In the genomic region with DNA sequence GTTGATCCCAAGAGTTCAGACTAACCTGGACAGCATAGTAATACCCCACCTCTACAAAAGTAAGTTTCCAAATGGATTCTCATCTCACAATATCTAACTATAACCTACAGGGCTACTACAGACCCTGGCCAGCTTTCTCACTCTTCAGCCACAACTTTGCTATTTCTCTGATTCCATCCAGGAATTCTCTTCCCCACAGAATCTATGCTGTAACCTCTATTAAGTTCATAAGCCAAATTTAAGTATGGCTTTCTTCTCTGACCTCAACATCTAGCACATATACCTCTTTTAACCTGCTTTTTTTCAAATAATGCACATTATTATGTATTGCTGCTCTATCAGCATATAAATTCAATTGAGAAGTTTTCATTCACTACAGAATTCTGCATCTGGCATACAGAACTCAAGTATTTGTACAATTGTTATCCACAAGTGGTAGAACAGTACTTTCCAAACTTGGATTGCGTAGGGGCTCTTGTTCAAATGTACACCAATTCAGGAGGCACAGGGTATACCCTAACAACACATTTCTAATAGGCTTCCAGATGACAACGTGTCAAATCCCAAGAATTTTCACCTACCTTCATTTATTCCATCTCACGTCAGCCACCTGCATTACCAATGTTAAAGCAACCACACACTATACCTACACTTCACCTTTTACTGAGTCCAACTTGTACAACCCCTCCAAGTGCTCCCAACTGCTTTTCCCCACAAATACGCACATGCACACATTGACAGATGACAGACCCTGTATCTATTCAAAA, we compare ENCODE assay signal across 12 cellular contexts. TPM values are rescaled to one million over a fixed set of nuclear protein-coding genes. Genes with fewer than 3 reads are reported as not detected.
DNase-seq lines count a peak whose midpoint lies in the region; ATAC-seq and TF ChIP-seq lines count a peak whose summit lies in the region.
"Had no signal": no experiment of that assay in that cellular context is flagged by ENCODE, and none has a peak within 500 bp of the region (broad histone marks: within the 10 kb centered on the region; RNA-seq: fewer than 3 reads in every experiment).

No MANE protein-coding gene starts in this region.

- peaks cover 8% of the 10 kb centered on the region for H3F3A ChIP-seq in smooth muscle cell (ENCODE audit: low read depth)

- H3K36me3 Mint-ChIP-seq in stimulated activated naive CD8-positive, alpha-beta T cell treated with anti-CD3 and anti-CD28 coated beads, Interleukin-15, Interleukin-2, amounts not matched to agents 100 ng/mL and 50 ng/mL, for 24 hours (ENCODE audit: low read depth): peaks cover 70% of the 10 kb centered on the region
- H3K36me3 Mint-ChIP-seq in activated naive CD8-positive, alpha-beta T cell treated with anti-CD3 and anti-CD28 coated beads for 36 hours: peaks cover 70% of the 10 kb centered on the region

- no peaks in the 10 kb centered on the region for H3K27me3 Mint-ChIP-seq in stimulated activated naive CD8-positive, alpha-beta T cell treated with anti-CD3 and anti-CD28 coated beads, Interleukin-15, Interleukin-2, amounts not matched to agents 100 ng/mL and 50 ng/mL, for 24 hours
- peaks cover 11% of the 10 kb centered on the region for H3K27me3 Mint-ChIP-seq in activated naive CD8-positive, alpha-beta T cell treated with anti-CD3 and anti-CD28 coated beads for 36 hours

- DNase-seq in stimulated activated naive CD8-positive, alpha-beta T cell treated with anti-CD3 and anti-CD28 coated beads, Interleukin-15, Interleukin-2, amounts not matched to agents 100 U/mL and 50 U/mL, for 24 hours: no peak
- DNase-seq in activated naive CD8-positive, alpha-beta T cell treated with anti-CD3 and anti-CD28 coated beads for 36 hours: no peak
- DNase-seq in smooth muscle cell (lab: John Stamatoyannopoulos, UW; ENCODE audit: unreplicated experiment) (no peak), brain microvascular endothelial cell (no peak)
- DNase-seq: activated CD4-positive, alpha-beta T cell treated with anti-CD3 and anti-CD28 coated beads, Interleukin-2, amount 50 U/mL, for 48 hours; H7; head of caudate nucleus; NCI-H1694 treated with DMSO at 0.1 percent for 48 hours had no signal

- in situ Hi-C loops in brain microvascular endothelial cell (cut with HindIII; ENCODE audit: low pct_ligation_motif_present, low sequenced_read_pairs): no loop called here

- peaks cover 4% of the 10 kb centered on the region for H3K36me3 ChIP-seq in smooth muscle cell (ENCODE audit: low read depth)
- peaks cover 35% of the 10 kb centered on the region for H3K36me3 ChIP-seq in brain microvascular endothelial cell (replicated peaks)

- no peak overlapping the region for H3K4me2 ChIP-seq in smooth muscle cell

- H4K20me1 ChIP-seq in smooth muscle cell (ENCODE audit: low read depth): peaks cover 79% of the 10 kb centered on the region

- peaks cover 14% of the 10 kb centered on the region for H3K4me1 ChIP-seq in smooth muscle cell (ENCODE audit: low read depth)

- H3K27ac Mint-ChIP-seq in stimulated activated naive CD8-positive, alpha-beta T cell treated with anti-CD3 and anti-CD28 coated beads, Interleukin-15, Interleukin-2, amounts not matched to agents 100 ng/mL and 50 ng/mL, for 24 hours: peak overlapping the region; percentile 88
- peak overlapping the region; percentile 100 for H3K27ac Mint-ChIP-seq in activated naive CD8-positive, alpha-beta T cell treated with anti-CD3 and anti-CD28 coated beads for 36 hours

- no peak overlapping the region for H3K9ac ChIP-seq in smooth muscle cell (ENCODE audit: low read depth)

- peak overlapping the region; percentile 93 for H3K4me3 Mint-ChIP-seq in stimulated activated naive CD8-positive, alpha-beta T cell treated with anti-CD3 and anti-CD28 coated beads, Interleukin-15, Interleukin-2, amounts not matched to agents 100 ng/mL and 50 ng/mL, for 24 hours
- H3K4me3 Mint-ChIP-seq in activated naive CD8-positive, alpha-beta T cell treated with anti-CD3 and anti-CD28 coated beads for 36 hours: peak overlapping the region; percentile 36
- H3K4me3 Mint-ChIP-seq: CD14-positive monocyte had no signal

- no peaks in the 10 kb centered on the region for H3K9me3 Mint-ChIP-seq in stimulated activated naive CD8-positive, alpha-beta T cell treated with anti-CD3 and anti-CD28 coated beads, Interleukin-15, Interleukin-2, amounts not matched to agents 100 ng/mL and 50 ng/mL, for 24 hours
- H3K9me3 Mint-ChIP-seq in activated naive CD8-positive, alpha-beta T cell treated with anti-CD3 and anti-CD28 coated beads for 36 hours: no peaks in the 10 kb centered on the region
- H3K9me3 Mint-ChIP-seq: CD14-positive monocyte had no signal

- ATAC-seq in stimulated activated naive CD8-positive, alpha-beta T cell treated with anti-CD3 and anti-CD28 coated beads, Interleukin-15, Interleukin-2, amounts not matched to agents 100 U/mL and 50 U/mL, for 24 hours: no peak
- ATAC-seq in GM21717 (IDR thresholded peaks at IDR 0.05; ENCODE audit: unreplicated experiment): no peak

- H3K27ac ChIP-seq in smooth muscle cell (ENCODE audit: low read depth) (no peak overlapping the region), brain microvascular endothelial cell (no peak overlapping the region)
- H3K27ac ChIP-seq: suprapubic skin had no signal

- H3K4me1 Mint-ChIP-seq in stimulated activated naive CD8-positive, alpha-beta T cell treated with anti-CD3 and anti-CD28 coated beads, Interleukin-15, Interleukin-2, amounts not matched to agents 100 ng/mL and 50 ng/mL, for 24 hours (ENCODE audit: low read depth): peaks cover 74% of the 10 kb centered on the region
- H3K4me1 Mint-ChIP-seq in activated naive CD8-positive, alpha-beta T cell treated with anti-CD3 and anti-CD28 coated beads for 36 hours: peaks cover 67% of the 10 kb centered on the region

- TF ChIP-seq CTCF in smooth muscle cell (IDR thresholded peaks at IDR 0.05; ENCODE audit: borderline replicate concordance, insufficient read depth, poor library complexity, severe bottlenecking) (no peak), brain microvascular endothelial cell (IDR thresholded peaks at IDR 0.05; ENCODE audit: low read depth, low read length, missing control alignments) (no peak)

- H3K27me3 ChIP-seq in smooth muscle cell (ENCODE audit: low read depth): no peaks in the 10 kb centered on the region
- no peaks in the 10 kb centered on the region for H3K27me3 ChIP-seq in brain microvascular endothelial cell (replicated peaks)
- H3K27me3 ChIP-seq: suprapubic skin had no signal

- peaks cover 63% of the 10 kb centered on the region for H3K79me2 ChIP-seq in smooth muscle cell (ENCODE audit: low read depth)

- H3K4me3 ChIP-seq in smooth muscle cell: no peak overlapping the region
- no peak overlapping the region for H3K4me3 ChIP-seq in brain microvascular endothelial cell (ENCODE audit: low read depth, low read length)
- H3K4me3 ChIP-seq: suprapubic skin had no signal

- H3K9me3 ChIP-seq in smooth muscle cell (replicated peaks; ENCODE audit: low read depth): no peaks in the 10 kb centered on the region
- H3K9me3 ChIP-seq: suprapubic skin had no signal

- over 99% methylated on average over 4 of the region's 4 CpGs for WGBS in smooth muscle cell (ENCODE audit: low lambda C conversion rate)

- H2AFZ ChIP-seq in smooth muscle cell (ENCODE audit: low read depth): no peak overlapping the region

RNA-seq across cellular contexts. Expression of a gene that starts 3.8 kb away (rescaled TPM):
- total RNA-seq in activated naive CD8-positive, alpha-beta T cell treated with anti-CD3 and anti-CD28 coated beads for 36 hours: 1,000 to 10,000 TPM; 1,759 to 2,048 TPM
- total RNA-seq in smooth muscle cell: 6,053 and 7,688 TPM in 2 replicates
- 1,151 and 1,263 TPM in 2 replicates for polyA plus RNA-seq in smooth muscle cell

RNA-seq across cellular contexts. Expression of a gene that starts 16.3 kb away (rescaled TPM):
- 10 to 100 TPM; 58.9 to 59.9 TPM for total RNA-seq in activated naive CD8-positive, alpha-beta T cell treated with anti-CD3 and anti-CD28 coated beads for 36 hours
- total RNA-seq in smooth muscle cell: 12.9 and 18.7 TPM in 2 replicates
- polyA plus RNA-seq in smooth muscle cell: 14.7 and 15.7 TPM in 2 replicates

RNA-seq across cellular contexts. Expression of a gene that starts 38.0 kb away (rescaled TPM):
- total RNA-seq in activated naive CD8-positive, alpha-beta T cell treated with anti-CD3 and anti-CD28 coated beads for 36 hours: 100 to 1,000 TPM; 236 to 250 TPM
- 197 and 228 TPM in 2 replicates for total RNA-seq in smooth muscle cell
- polyA plus RNA-seq in smooth muscle cell: 279 and 292 TPM in 2 replicates

RNA-seq across cellular contexts. Expression of a gene that starts 38.2 kb away (rescaled TPM):
- 10 to 100 TPM; 40.0 to 42.0 TPM for total RNA-seq in activated naive CD8-positive, alpha-beta T cell treated with anti-CD3 and anti-CD28 coated beads for 36 hours
- total RNA-seq in smooth muscle cell: 48.9 and 50.9 TPM in 2 replicates
- polyA plus RNA-seq in smooth muscle cell: 35.6 and 41.0 TPM in 2 replicates

RNA-seq across cellular contexts. Expression of a gene that starts 52.6 kb away (rescaled TPM):
- total RNA-seq in activated naive CD8-positive, alpha-beta T cell treated with anti-CD3 and anti-CD28 coated beads for 36 hours: 10 to 100 TPM; 15.5 to 15.6 TPM
- total RNA-seq in smooth muscle cell: 12.0 and 14.0 TPM in 2 replicates
- polyA plus RNA-seq in smooth muscle cell: 10.4 and 11.3 TPM in 2 replicates
